ENCODE assay signal across 18 cellular contexts in genomic region chr13:93552596-93552995, GRCh38.
"Had no signal": no experiment of that assay in that cellular context is flagged by ENCODE, and none has a peak within 500 bp of the region (broad histone marks: within the 10 kb centered on the region; RNA-seq: fewer than 3 reads in every experiment).

No MANE protein-coding gene starts in this region.

- H3K9me3 Mint-ChIP-seq: activated naive CD4-positive, alpha-beta T cell treated with anti-CD3 and anti-CD28 coated beads, Interleukin-2, amount 50 U/mL, for 24 hours; activated T-helper 2 cell treated with anti-CD3 and anti-CD28 coated beads, Interferon-gamma antibody, Interleukin-2, Interleukin-4, amounts not matched to agents 10 μg/mL and 5 μg/mL and 100 μg/mL, durations not matched to agents 14 hours and 24 hours and 36 hours; central memory CD8-positive, alpha-beta T cell; dendritic cell treated with granulocyte-macrophage colony-stimulating factor and Interleukin-4, amounts not matched to agents 40 ng/mL and 50 ng/mL, for 4 days; stimulated activated memory B cell treated with anti-CD40 and anti-IgM and Interleukin-4, amounts not matched to agents 10 μg/mL and 1 μg/mL and 100 μg/mL, for 72 hours had no signal

- H3K4me3 ChIP-seq: body of pancreas, mucosa of descending colon, spleen, upper lobe of right lung had no signal

- H3K36me3 Mint-ChIP-seq: activated naive CD4-positive, alpha-beta T cell treated with anti-CD3 and anti-CD28 coated beads, Interleukin-2, amount 50 U/mL, for 24 hours; natural killer cell; stimulated activated memory B cell treated with anti-CD40 and anti-IgM and Interleukin-4, amounts not matched to agents 10 μg/mL and 1 μg/mL and 100 μg/mL, for 72 hours had no signal

- H3K27me3 ChIP-seq: body of pancreas, spleen, upper lobe of right lung had no signal

- H3K27ac Mint-ChIP-seq: activated naive CD4-positive, alpha-beta T cell treated with anti-CD3 and anti-CD28 coated beads, Interleukin-2, amount 50 U/mL, for 24 hours; activated T-helper 2 cell treated with anti-CD3 and anti-CD28 coated beads, Interferon-gamma antibody, Interleukin-2, Interleukin-4, amounts not matched to agents 10 μg/mL and 5 μg/mL and 100 μg/mL, durations not matched to agents 14 hours and 24 hours and 36 hours; dendritic cell treated with granulocyte-macrophage colony-stimulating factor and Interleukin-4, amounts not matched to agents 40 ng/mL and 50 ng/mL, for 4 days; effector memory CD8-positive, alpha-beta T cell; natural killer cell; stimulated activated memory B cell treated with anti-CD40 and anti-IgM and Interleukin-4, amounts not matched to agents 10 μg/mL and 1 μg/mL and 100 μg/mL, for 72 hours had no signal

- H3K36me3 ChIP-seq: spleen, upper lobe of right lung had no signal

- H3K27me3 Mint-ChIP-seq: activated naive CD4-positive, alpha-beta T cell treated with anti-CD3 and anti-CD28 coated beads, Interleukin-2, amount 50 U/mL, for 24 hours; central memory CD8-positive, alpha-beta T cell; dendritic cell treated with granulocyte-macrophage colony-stimulating factor and Interleukin-4, amounts not matched to agents 40 ng/mL and 50 ng/mL, for 4 days; effector memory CD8-positive, alpha-beta T cell; stimulated activated memory B cell treated with anti-CD40 and anti-IgM and Interleukin-4, amounts not matched to agents 10 μg/mL and 1 μg/mL and 100 μg/mL, for 72 hours had no signal

- ATAC-seq: body of pancreas; effector memory CD8-positive, alpha-beta T cell; esophagus mucosa; left cardiac atrium; mucosa of descending colon; natural killer cell; right cardiac atrium; stimulated activated memory B cell treated with anti-CD40 and anti-IgM and Interleukin-4, amounts not matched to agents 10 μg/mL and 1 μg/mL and 100 μg/mL, for 72 hours; upper lobe of right lung had no signal

- H3K4me3 Mint-ChIP-seq: activated naive CD4-positive, alpha-beta T cell treated with anti-CD3 and anti-CD28 coated beads, Interleukin-2, amount 50 U/mL, for 24 hours; central memory CD8-positive, alpha-beta T cell; dendritic cell treated with granulocyte-macrophage colony-stimulating factor and Interleukin-4, amounts not matched to agents 40 ng/mL and 50 ng/mL, for 4 days; effector memory CD8-positive, alpha-beta T cell; natural killer cell; stimulated activated memory B cell treated with anti-CD40 and anti-IgM and Interleukin-4, amounts not matched to agents 10 μg/mL and 1 μg/mL and 100 μg/mL, for 72 hours had no signal

- H3K4me1 Mint-ChIP-seq: activated naive CD4-positive, alpha-beta T cell treated with anti-CD3 and anti-CD28 coated beads, Interleukin-2, amount 50 U/mL, for 24 hours; central memory CD8-positive, alpha-beta T cell; natural killer cell; stimulated activated memory B cell treated with anti-CD40 and anti-IgM and Interleukin-4, amounts not matched to agents 10 μg/mL and 1 μg/mL and 100 μg/mL, for 72 hours had no signal

- H3K4me1 ChIP-seq: body of pancreas, spleen, upper lobe of right lung had no signal

- DNase-seq: activated CD4-positive, alpha-beta T cell treated with anti-CD3 and anti-CD28 coated beads, Interleukin-2, amount 50 U/mL, for 1 hour; activated T-cell treated with anti-CD3 and anti-CD28 coated beads for 4 hours; body of pancreas; effector memory CD8-positive, alpha-beta T cell; left cardiac atrium; mucosa of descending colon; natural killer cell; nucleus accumbens; right cardiac atrium; spleen; stimulated activated CD4-positive, alpha-beta T cell treated with anti-CD3 and anti-CD28 coated beads, Interleukin-1b, Interleukin-23, amount 100 ng/mL, for 48 hours; upper lobe of right lung had no signal

- H3K27ac ChIP-seq: body of pancreas, spleen, upper lobe of right lung had no signal

- H3K9me3 ChIP-seq: body of pancreas, mucosa of descending colon, spleen, upper lobe of right lung had no signal
